In the genomic region with DNA sequence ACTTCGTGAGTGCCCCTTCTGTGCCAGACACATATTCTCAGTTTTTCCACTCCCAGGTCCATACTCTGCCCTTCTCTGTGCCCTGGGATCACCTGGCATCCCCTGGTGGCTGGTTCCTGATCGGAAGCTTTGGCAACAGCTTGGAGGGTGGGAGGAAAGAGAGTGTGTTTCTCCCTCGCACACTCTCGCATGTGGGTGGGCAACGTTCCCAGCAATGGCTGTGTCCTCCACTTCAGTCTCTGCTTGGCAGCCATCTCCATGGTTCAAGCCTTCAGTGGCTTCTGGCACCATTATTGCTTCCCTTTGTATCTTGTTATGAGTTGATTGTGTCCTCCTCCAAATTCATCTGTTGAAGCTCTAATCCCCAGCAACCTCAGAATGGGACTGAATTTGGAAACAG, we compare ENCODE assay signal across 22 cellular contexts.
"Had no signal": no experiment of that assay in that cellular context is flagged by ENCODE, and none has a peak within 500 bp of the region (broad histone marks: within the 10 kb centered on the region; RNA-seq: fewer than 3 reads in every experiment).

No MANE protein-coding gene starts in this region.

- H3K9me3 Mint-ChIP-seq: stimulated activated naive B cell treated with anti-CD40 and anti-IgM and Interleukin-4, amounts not matched to agents 10 μg/mL and 1 μg/mL and 100 μg/mL, for 72 hours had no signal

- H3K27ac ChIP-seq: cardiac muscle cell, lower lobe of right lung, pancreas, transverse colon had no signal

- DNase-seq: activated CD4-positive, alpha-beta T cell treated with anti-CD3 and anti-CD28 coated beads for 4 hours; activated CD4-positive, alpha-beta T cell treated with anti-CD3 and anti-CD28 coated beads, Interleukin-2, amount 50 U/mL, for 48 hours; activated CD4-positive, CD25-positive, alpha-beta regulatory T cell; activated CD8-positive, alpha-beta memory T cell treated with anti-CD3 and anti-CD28 coated beads, Interleukin-2, amount 50 U/mL, for 48 hours; activated naive CD4-positive, alpha-beta T cell treated with anti-CD3 and anti-CD28 coated beads, Interleukin-2, amount 10 ng/mL, durations not matched to agents 7 days and 5 days; activated T-cell treated with anti-CD3 and anti-CD28 coated beads, Interleukin-2, amount 50 U/mL, for 4 hours; effector memory CD4-positive, alpha-beta T cell; foreskin melanocyte; islet precursor cell; left colon; lower lobe of right lung; naive thymus-derived CD8-positive, alpha-beta T cell; pancreas; stimulated activated CD4-positive, alpha-beta T cell treated with anti-CD3 and anti-CD28 coated beads, Interleukin-2, amount 100 ng/mL, for 48 hours; stimulated activated CD8-positive, alpha-beta memory T cell treated with anti-CD3 and anti-CD28 coated beads, Interleukin-4, amount 100 ng/mL, for 48 hours; stimulated activated naive B cell treated with anti-CD40 and anti-IgM and Interleukin-4, amounts not matched to agents 10 μg/mL and 1 μg/mL and 100 μg/mL, for 72 hours; SW 1271; T-helper 17 cell; transverse colon had no signal

- H3K4me1 Mint-ChIP-seq: activated naive CD4-positive, alpha-beta T cell treated with anti-CD3 and anti-CD28 coated beads, Interleukin-2, amount 10 ng/mL, durations not matched to agents 7 days and 5 days; naive thymus-derived CD8-positive, alpha-beta T cell; T-helper 17 cell had no signal

- H3K36me3 ChIP-seq: cardiac muscle cell, lower lobe of right lung, pancreas, transverse colon had no signal

- H3K27me3 ChIP-seq: cardiac muscle cell, pancreas, transverse colon had no signal

- H3K36me3 Mint-ChIP-seq: activated naive CD4-positive, alpha-beta T cell treated with anti-CD3 and anti-CD28 coated beads, Interleukin-2, amount 10 ng/mL, durations not matched to agents 7 days and 5 days; naive thymus-derived CD8-positive, alpha-beta T cell had no signal

- H3K4me3 Mint-ChIP-seq: activated naive CD4-positive, alpha-beta T cell treated with anti-CD3 and anti-CD28 coated beads, Interleukin-2, amount 10 ng/mL, durations not matched to agents 7 days and 5 days; activated T-cell treated with anti-CD3 and anti-CD28 coated beads, Interleukin-2, amount 50 U/mL, for 4 hours; naive thymus-derived CD8-positive, alpha-beta T cell; stimulated activated naive B cell treated with anti-CD40 and anti-IgM and Interleukin-4, amounts not matched to agents 10 μg/mL and 1 μg/mL and 100 μg/mL, for 72 hours; T-helper 17 cell had no signal

- H3K9me3 ChIP-seq: lower lobe of right lung, pancreas, transverse colon had no signal

- H3K27ac Mint-ChIP-seq: activated naive CD4-positive, alpha-beta T cell treated with anti-CD3 and anti-CD28 coated beads, Interleukin-2, amount 10 ng/mL, durations not matched to agents 7 days and 5 days; activated T-helper 2 cell treated with anti-CD3 and anti-CD28 coated beads, Interferon-gamma antibody, Interleukin-2, Interleukin-4, amounts not matched to agents 10 μg/mL and 5 μg/mL and 100 μg/mL, durations not matched to agents 14 hours and 24 hours and 36 hours; naive thymus-derived CD8-positive, alpha-beta T cell; stimulated activated naive B cell treated with anti-CD40 and anti-IgM and Interleukin-4, amounts not matched to agents 10 μg/mL and 1 μg/mL and 100 μg/mL, for 72 hours; T-helper 17 cell had no signal

- H3K27me3 Mint-ChIP-seq: activated naive CD4-positive, alpha-beta T cell treated with anti-CD3 and anti-CD28 coated beads, Interleukin-2, amount 10 ng/mL, durations not matched to agents 7 days and 5 days; stimulated activated naive B cell treated with anti-CD40 and anti-IgM and Interleukin-4, amounts not matched to agents 10 μg/mL and 1 μg/mL and 100 μg/mL, for 72 hours; T-helper 17 cell had no signal

- H3K4me1 ChIP-seq: lower lobe of right lung, pancreas had no signal

- H3K4me3 ChIP-seq: cardiac muscle cell, lower lobe of right lung, pancreas, transverse colon had no signal

- ATAC-seq: activated T-cell treated with anti-CD3 and anti-CD28 coated beads, Interleukin-2, amount 50 U/mL, for 4 hours; esophagus mucosa; lower lobe of right lung; naive thymus-derived CD8-positive, alpha-beta T cell; pancreas; stimulated activated naive B cell treated with anti-CD40 and anti-IgM and Interleukin-4, amounts not matched to agents 10 μg/mL and 1 μg/mL and 100 μg/mL, for 72 hours; T-helper 17 cell had no signal
